In the genomic region with DNA sequence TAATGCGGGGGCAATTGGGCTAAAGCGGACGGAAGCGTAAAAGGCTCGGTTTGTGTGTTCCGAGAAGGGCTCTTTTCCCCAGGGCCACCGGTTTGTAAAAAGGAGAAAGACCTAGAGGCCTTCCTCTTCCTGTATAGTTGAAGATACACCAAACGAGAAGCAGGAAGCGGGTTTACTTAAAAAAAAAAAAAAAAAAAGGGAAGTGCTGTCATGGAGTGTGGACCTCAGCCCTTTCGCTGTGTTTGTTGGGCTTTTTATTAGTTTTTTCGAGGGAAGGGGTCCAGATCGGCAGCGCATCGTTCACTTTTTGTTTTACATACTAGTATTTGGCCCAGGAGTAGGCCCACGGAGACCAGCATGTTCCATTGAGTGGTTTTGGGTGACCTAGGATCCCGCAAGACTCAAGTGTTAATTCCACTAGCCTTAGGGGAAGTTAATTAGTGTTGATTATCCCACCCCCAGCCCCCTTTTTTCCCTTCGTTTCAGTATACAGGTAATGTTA, we compare ENCODE assay signal across 1 cellular context.
A peak's percentile ranks its signal among the peaks of the same experiment; 100 is the strongest.
TF ChIP-seq lines count a peak whose summit lies in the region.

No MANE protein-coding gene starts in this region.

TF ChIP-seq in K562, 482 proteins besides CTCF, POLR2A, EP300 and RAD21 (continues in another document):
- TF ChIP-seq, protein P1, sequence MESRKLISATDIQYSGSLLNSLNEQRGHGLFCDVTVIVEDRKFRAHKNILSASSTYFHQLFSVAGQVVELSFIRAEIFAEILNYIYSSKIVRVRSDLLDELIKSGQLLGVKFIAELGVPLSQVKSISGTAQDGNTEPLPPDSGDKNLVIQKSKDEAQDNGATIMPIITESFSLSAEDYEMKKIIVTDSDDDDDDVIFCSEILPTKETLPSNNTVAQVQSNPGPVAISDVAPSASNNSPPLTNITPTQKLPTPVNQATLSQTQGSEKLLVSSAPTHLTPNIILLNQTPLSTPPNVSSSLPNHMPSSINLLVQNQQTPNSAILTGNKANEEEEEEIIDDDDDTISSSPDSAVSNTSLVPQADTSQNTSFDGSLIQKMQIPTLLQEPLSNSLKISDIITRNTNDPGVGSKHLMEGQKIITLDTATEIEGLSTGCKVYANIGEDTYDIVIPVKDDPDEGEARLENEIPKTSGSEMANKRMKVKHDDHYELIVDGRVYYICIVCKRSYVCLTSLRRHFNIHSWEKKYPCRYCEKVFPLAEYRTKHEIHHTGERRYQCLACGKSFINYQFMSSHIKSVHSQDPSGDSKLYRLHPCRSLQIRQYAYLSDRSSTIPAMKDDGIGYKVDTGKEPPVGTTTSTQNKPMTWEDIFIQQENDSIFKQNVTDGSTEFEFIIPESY (CRISPR knock-in tag; IDR thresholded peaks at IDR 0.05), result peak; percentile 12; the same call in 1 of the 2 replicates
- TF ChIP-seq ZNF212 (CRISPR knock-in tag; IDR thresholded peaks at IDR 0.05), result 0 out of 2 replicates have a peak, but pooled peaks have one; percentile 46
- TF ChIP-seq ETV6 (IDR thresholded peaks at IDR 0.05; ENCODE audit: borderline replicate concordance in 1 of 2, low read depth in 2 of 2, low read length in 1 of 2), result peak in 1 of 2 experiments; percentile 62; a peak in 2 of 4 replicates
- TF ChIP-seq ETV6 (CRISPR knock-in tag; IDR thresholded peaks at IDR 0.05; ENCODE audit: borderline replicate concordance), result no peak
- no peak for TF ChIP-seq BRCA1 (IDR thresholded peaks at IDR 0.05)
- no peak for TF ChIP-seq BRCA1 (CRISPR knock-in tag; IDR thresholded peaks at IDR 0.05)
- TF ChIP-seq, protein P2, sequence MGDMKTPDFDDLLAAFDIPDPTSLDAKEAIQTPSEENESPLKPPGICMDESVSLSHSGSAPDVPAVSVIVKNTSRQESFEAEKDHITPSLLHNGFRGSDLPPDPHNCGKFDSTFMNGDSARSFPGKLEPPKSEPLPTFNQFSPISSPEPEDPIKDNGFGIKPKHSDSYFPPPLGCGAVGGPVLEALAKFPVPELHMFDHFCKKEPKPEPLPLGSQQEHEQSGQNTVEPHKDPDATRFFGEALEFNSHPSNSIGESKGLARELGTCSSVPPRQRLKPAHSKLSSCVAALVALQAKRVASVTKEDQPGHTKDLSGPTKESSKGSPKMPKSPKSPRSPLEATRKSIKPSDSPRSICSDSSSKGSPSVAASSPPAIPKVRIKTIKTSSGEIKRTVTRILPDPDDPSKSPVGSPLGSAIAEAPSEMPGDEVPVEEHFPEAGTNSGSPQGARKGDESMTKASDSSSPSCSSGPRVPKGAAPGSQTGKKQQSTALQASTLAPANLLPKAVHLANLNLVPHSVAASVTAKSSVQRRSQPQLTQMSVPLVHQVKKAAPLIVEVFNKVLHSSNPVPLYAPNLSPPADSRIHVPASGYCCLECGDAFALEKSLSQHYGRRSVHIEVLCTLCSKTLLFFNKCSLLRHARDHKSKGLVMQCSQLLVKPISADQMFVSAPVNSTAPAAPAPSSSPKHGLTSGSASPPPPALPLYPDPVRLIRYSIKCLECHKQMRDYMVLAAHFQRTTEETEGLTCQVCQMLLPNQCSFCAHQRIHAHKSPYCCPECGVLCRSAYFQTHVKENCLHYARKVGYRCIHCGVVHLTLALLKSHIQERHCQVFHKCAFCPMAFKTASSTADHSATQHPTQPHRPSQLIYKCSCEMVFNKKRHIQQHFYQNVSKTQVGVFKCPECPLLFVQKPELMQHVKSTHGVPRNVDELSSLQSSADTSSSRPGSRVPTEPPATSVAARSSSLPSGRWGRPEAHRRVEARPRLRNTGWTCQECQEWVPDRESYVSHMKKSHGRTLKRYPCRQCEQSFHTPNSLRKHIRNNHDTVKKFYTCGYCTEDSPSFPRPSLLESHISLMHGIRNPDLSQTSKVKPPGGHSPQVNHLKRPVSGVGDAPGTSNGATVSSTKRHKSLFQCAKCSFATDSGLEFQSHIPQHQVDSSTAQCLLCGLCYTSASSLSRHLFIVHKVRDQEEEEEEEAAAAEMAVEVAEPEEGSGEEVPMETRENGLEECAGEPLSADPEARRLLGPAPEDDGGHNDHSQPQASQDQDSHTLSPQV (IDR thresholded peaks at IDR 0.05), result no peak
- peak; percentile 50 for TF ChIP-seq ETV1 (tag; conservative IDR thresholded peaks at IDR 0.05; ENCODE audit: low read depth)
- TF ChIP-seq ZNF263 (CRISPR knock-in tag; IDR thresholded peaks at IDR 0.05; ENCODE audit: borderline replicate concordance), result peak; percentile 8; the same call in 1 of the 2 replicates
- TF ChIP-seq, protein P3, sequence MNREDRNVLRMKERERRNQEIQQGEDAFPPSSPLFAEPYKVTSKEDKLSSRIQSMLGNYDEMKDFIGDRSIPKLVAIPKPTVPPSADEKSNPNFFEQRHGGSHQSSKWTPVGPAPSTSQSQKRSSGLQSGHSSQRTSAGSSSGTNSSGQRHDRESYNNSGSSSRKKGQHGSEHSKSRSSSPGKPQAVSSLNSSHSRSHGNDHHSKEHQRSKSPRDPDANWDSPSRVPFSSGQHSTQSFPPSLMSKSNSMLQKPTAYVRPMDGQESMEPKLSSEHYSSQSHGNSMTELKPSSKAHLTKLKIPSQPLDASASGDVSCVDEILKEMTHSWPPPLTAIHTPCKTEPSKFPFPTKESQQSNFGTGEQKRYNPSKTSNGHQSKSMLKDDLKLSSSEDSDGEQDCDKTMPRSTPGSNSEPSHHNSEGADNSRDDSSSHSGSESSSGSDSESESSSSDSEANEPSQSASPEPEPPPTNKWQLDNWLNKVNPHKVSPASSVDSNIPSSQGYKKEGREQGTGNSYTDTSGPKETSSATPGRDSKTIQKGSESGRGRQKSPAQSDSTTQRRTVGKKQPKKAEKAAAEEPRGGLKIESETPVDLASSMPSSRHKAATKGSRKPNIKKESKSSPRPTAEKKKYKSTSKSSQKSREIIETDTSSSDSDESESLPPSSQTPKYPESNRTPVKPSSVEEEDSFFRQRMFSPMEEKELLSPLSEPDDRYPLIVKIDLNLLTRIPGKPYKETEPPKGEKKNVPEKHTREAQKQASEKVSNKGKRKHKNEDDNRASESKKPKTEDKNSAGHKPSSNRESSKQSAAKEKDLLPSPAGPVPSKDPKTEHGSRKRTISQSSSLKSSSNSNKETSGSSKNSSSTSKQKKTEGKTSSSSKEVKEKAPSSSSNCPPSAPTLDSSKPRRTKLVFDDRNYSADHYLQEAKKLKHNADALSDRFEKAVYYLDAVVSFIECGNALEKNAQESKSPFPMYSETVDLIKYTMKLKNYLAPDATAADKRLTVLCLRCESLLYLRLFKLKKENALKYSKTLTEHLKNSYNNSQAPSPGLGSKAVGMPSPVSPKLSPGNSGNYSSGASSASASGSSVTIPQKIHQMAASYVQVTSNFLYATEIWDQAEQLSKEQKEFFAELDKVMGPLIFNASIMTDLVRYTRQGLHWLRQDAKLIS (CRISPR knock-in tag; IDR thresholded peaks at IDR 0.05), result no peak; the same call in 1 of the 2 replicates
- no peak for TF ChIP-seq TCF7L2 (IDR thresholded peaks at IDR 0.05; ENCODE audit: low read depth, low read length)
- TF ChIP-seq HDAC6 (IDR thresholded peaks at IDR 0.05; ENCODE audit: low read depth, low read length), result no peak
- no peak for TF ChIP-seq HNRNPH1 (optimal IDR thresholded peaks at IDR 0.05; ENCODE audit: low read depth, low read length)
- TF ChIP-seq, protein P4, sequence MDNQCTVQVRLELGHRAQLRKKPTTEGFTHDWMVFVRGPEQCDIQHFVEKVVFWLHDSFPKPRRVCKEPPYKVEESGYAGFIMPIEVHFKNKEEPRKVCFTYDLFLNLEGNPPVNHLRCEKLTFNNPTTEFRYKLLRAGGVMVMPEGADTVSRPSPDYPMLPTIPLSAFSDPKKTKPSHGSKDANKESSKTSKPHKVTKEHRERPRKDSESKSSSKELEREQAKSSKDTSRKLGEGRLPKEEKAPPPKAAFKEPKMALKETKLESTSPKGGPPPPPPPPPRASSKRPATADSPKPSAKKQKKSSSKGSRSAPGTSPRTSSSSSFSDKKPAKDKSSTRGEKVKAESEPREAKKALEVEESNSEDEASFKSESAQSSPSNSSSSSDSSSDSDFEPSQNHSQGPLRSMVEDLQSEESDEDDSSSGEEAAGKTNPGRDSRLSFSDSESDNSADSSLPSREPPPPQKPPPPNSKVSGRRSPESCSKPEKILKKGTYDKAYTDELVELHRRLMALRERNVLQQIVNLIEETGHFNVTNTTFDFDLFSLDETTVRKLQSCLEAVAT (IDR thresholded peaks at IDR 0.05), result peak in 1 of 2 experiments; percentile 63; a peak in 2 of 4 replicates
- 0 out of 2 replicates have a peak, but pooled peaks have one; percentile 38 for TF ChIP-seq ZBTB1 (CRISPR knock-in tag; IDR thresholded peaks at IDR 0.05; ENCODE audit: borderline replicate concordance, low read depth)
- no peak for TF ChIP-seq RAD51 (IDR thresholded peaks at IDR 0.05; ENCODE audit: borderline replicate concordance, low read depth)
- no peak for TF ChIP-seq ZKSCAN8 (CRISPR knock-in tag; IDR thresholded peaks at IDR 0.05)
- peak; percentile 58; the same call in 1 of the 2 replicates for TF ChIP-seq SMARCE1 (IDR thresholded peaks at IDR 0.05)
- TF ChIP-seq, protein P5, sequence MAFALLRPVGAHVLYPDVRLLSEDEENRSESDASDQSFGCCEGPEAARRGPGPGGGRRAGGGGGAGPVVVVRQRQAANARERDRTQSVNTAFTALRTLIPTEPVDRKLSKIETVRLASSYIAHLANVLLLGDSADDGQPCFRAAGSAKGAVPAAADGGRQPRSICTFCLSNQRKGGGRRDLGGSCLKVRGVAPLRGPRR (CRISPR knock-in tag; IDR thresholded peaks at IDR 0.05), result no peak
- 0 out of 2 replicates have a peak, but pooled peaks have one; percentile 32 for TF ChIP-seq NCOA1 (IDR thresholded peaks at IDR 0.05; ENCODE audit: low read depth)
- no peak for TF ChIP-seq C11orf30 (IDR thresholded peaks at IDR 0.05; ENCODE audit: low read depth)
- no peak for TF ChIP-seq MAZ (CRISPR knock-in tag; conservative IDR thresholded peaks at IDR 0.05 in 1 of 2, IDR thresholded peaks at IDR 0.05 in 1 of 2)
- no peak for TF ChIP-seq GABPB1 (CRISPR knock-in tag; IDR thresholded peaks at IDR 0.05)
- TF ChIP-seq DNMT1 (IDR thresholded peaks at IDR 0.05), result no peak
- TF ChIP-seq MAFF (IDR thresholded peaks at IDR 0.05; ENCODE audit: low read length), result no peak
- TF ChIP-seq, protein P6, sequence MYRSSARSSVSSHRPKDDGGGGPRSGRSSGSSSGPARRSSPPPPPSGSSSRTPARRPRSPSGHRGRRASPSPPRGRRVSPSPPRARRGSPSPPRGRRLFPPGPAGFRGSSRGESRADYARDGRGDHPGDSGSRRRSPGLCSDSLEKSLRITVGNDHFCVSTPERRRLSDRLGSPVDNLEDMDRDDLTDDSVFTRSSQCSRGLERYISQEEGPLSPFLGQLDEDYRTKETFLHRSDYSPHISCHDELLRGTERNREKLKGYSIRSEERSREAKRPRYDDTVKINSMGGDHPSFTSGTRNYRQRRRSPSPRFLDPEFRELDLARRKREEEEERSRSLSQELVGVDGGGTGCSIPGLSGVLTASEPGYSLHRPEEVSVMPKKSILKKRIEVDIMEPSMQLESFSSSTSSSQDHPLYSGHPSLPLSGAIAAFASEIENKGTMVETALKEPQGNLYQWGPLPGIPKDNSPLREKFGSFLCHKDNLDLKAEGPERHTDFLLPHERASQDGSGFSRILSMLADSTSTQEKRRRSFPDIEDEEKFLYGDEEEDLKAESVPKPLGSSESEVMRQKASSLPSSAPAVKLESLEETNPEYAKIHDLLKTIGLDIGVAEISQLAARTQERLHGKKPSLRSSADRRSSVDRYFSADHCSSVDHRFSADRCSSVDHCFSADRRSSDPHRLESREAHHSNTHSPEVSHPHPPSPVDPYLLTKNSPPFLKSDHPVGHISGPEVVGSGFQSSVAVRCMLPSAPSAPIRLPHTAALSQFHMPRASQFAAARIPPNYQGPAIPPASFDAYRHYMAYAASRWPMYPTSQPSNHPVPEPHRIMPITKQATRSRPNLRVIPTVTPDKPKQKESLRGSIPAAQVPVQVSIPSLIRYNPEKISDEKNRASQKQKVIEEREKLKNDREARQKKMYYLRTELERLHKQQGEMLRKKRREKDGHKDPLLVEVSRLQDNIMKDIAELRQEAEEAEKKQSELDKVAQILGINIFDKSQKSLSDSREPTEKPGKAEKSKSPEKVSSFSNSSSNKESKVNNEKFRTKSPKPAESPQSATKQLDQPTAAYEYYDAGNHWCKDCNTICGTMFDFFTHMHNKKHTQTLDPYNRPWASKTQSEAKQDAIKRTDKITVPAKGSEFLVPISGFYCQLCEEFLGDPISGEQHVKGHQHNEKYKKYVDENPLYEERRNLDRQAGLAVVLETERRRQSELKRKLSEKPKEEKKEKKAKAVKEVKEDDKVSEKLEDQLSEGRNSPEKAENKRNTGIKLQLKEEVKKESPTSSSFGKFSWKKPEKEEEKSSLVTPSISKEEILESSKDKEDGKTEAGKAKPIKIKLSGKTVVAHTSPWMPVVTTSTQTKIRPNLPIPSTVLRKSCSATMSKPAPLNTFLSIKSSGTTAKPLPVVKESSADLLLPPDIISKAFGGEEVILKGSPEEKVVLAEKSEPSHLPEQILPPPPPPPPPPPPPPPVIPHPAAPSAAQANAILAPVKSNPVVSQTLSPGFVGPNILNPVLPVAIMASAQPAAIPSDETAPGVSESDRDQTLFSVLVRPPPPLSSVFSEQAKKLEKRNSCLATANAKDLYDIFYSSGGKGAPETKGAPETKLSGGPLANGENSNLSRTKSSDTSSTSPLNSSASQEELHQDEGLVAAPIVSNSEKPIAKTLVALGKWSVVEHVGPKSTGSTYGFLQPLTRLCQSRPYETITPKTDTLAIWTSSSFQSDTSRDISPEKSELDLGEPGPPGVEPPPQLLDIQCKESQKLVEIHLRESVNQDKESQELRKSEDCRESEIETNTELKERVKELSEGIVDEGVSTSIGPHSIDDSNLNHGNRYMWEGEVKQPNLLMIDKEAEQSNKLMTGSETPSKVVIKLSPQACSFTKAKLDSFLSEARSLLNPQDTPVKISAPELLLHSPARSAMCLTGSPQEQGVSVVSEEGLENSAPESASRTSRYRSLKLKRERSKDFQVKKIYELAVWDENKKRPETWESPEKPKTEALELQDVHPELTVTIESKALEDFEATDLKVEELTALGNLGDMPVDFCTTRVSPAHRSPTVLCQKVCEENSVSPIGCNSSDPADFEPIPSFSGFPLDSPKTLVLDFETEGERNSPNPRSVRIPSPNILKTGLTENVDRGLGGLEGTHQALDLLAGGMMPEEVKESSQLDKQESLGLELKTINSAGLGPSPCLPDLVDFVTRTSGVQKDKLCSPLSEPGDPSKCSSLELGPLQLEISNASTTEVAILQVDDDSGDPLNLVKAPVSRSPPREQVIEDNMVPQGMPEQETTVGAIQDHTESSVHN (IDR thresholded peaks at IDR 0.05; ENCODE audit: borderline replicate concordance in 1 of 2, low read depth in 1 of 2), result no peak
- TF ChIP-seq YY1 (IDR thresholded peaks at IDR 0.05; ENCODE audit: borderline replicate concordance in 1 of 3, control insufficient read depth in 1 of 3, extremely low read depth in 1 of 3, insufficient read depth in 3 of 3, insufficient read length in 1 of 3, insufficient replicate concordance in 2 of 3, low read depth in 1 of 3, low read length in 2 of 3), result peak in 1 of 3 experiments; percentile 36
- no peak for TF ChIP-seq ZNF174 (CRISPR knock-in tag; IDR thresholded peaks at IDR 0.05)
- TF ChIP-seq BCOR (IDR thresholded peaks at IDR 0.05), result no peak
- TF ChIP-seq ZNF436 (CRISPR knock-in tag; IDR thresholded peaks at IDR 0.05), result no peak
